9 cellular contexts compared by ENCODE assay signal in genomic region chr14:81211844-81212243, GRCh38. TPM values are rescaled to one million over a fixed set of nuclear protein-coding genes. Genes with fewer than 3 reads are reported as not detected.
DNase-seq lines count a peak whose midpoint lies in the region; ATAC-seq and TF ChIP-seq lines count a peak whose summit lies in the region.
"Had no signal": no experiment of that assay in that cellular context is flagged by ENCODE, and none has a peak within 500 bp of the region (broad histone marks: within the 10 kb centered on the region; RNA-seq: fewer than 3 reads in every experiment).

No MANE protein-coding gene starts in this region.

- no peak overlapping the region for H3K27ac Mint-ChIP-seq in nephron progenitor cell
- H3K27ac Mint-ChIP-seq: stimulated activated naive CD8-positive, alpha-beta T cell treated with anti-CD3 and anti-CD28 coated beads, Interleukin-15, Interleukin-2, amounts not matched to agents 100 ng/mL and 50 ng/mL, for 24 hours had no signal

- H3K27ac ChIP-seq in A673 (ENCODE audit: low read depth, low read length, poor library complexity, severe bottlenecking) (no peak overlapping the region), dorsolateral prefrontal cortex (peak overlapping the region in 5 of 59 donors; percentile 5 to 44 (median 18))

- H3K36me3 ChIP-seq in A673 (ENCODE audit: insufficient read depth, low read length, poor library complexity, severe bottlenecking) = peaks cover 42% of the 10 kb centered on the region

- no peaks in the 10 kb centered on the region for H3K9me3 ChIP-seq in A673 (ENCODE audit: low read depth, low read length, poor library complexity, severe bottlenecking)

- H3K4me1 Mint-ChIP-seq in nephron progenitor cell = peaks cover 33% of the 10 kb centered on the region

- CTCF ChIA-PET in A673 (lab: Charles Lee) = no interaction called here
- CTCF ChIA-PET in GM10248 (lab: Yijun Ruan, JAX) = interaction anchor here (0.9 to 2.5 kb wide), 10 partner anchors 8 to 257 kb away, joined by 3 to 9 read pairs (median 3); partner anchors contain the start of gene TSHR

- no TSS peak for BruUV-seq in A673 (replicated peaks; lab: Mats Ljungman, UMichigan)

- peaks cover 87% of the 10 kb centered on the region for H3K36me3 Mint-ChIP-seq in nephron progenitor cell (ENCODE audit: low read depth)

- TF ChIP-seq CTCF in A673 (conservative IDR thresholded peaks at IDR 0.05; ENCODE audit: low read depth, low read length) = peak; percentile 46
- TF ChIP-seq CTCF in GM10248 (IDR thresholded peaks at IDR 0.05; ENCODE audit: control extremely low read depth, extremely low read depth, low read depth, missing control alignments) = peak; percentile 43
- TF ChIP-seq CTCF in dorsolateral prefrontal cortex (IDR thresholded peaks at IDR 0.05 in 54 of 56, conservative IDR thresholded peaks at IDR 0.05 in 2 of 56; ENCODE audit: low read depth in 1 of 56, partially characterized antibody in 56 of 56) = peak in 54 of 56 donors; percentile 26 to 76 (median 56)
- peak; percentile 13 for TF ChIP-seq CTCF in nephron progenitor cell (IDR thresholded peaks at IDR 0.05)

- no peaks in the 10 kb centered on the region for H3K9me3 Mint-ChIP-seq in nephron progenitor cell
- H3K9me3 Mint-ChIP-seq: stimulated activated naive CD8-positive, alpha-beta T cell treated with anti-CD3 and anti-CD28 coated beads, Interleukin-15, Interleukin-2, amounts not matched to agents 100 ng/mL and 50 ng/mL, for 24 hours had no signal

- DNase-seq in A673 (ENCODE audit: low spot score) (peak; percentile 45), GM10248 (ENCODE audit: extremely low spot score) (no peak), OCI-M1 (lab: John Stamatoyannopoulos, UW) (peak; percentile 68), dorsolateral prefrontal cortex (peak in 4 of 10 donors; percentile 41 to 68 (median 52)), nephron progenitor cell (no peak), NCI-H345 treated with DMSO at 0.1 percent for 48 hours (lab: John Stamatoyannopoulos, UW; ENCODE audit: unreplicated experiment) (no peak), COLO829 (ENCODE audit: low spot score) (no peak)

- H3K27me3 ChIP-seq in A673 (replicated peaks; ENCODE audit: insufficient read depth, low read depth, low read length, poor library complexity) (no peaks in the 10 kb centered on the region), dorsolateral prefrontal cortex (no peaks in the 10 kb centered on the region)

- peak; percentile 75 for ATAC-seq in HG02798 (IDR thresholded peaks at IDR 0.05; ENCODE audit: poor library complexity, unreplicated experiment)

- no peak overlapping the region for H3K4me3 ChIP-seq in A673 (ENCODE audit: low read depth, low read length, poor library complexity, severe bottlenecking)
- H3K4me3 ChIP-seq in dorsolateral prefrontal cortex = no peak overlapping the region

- H3K4me3 Mint-ChIP-seq in nephron progenitor cell = no peak overlapping the region
- H3K4me3 Mint-ChIP-seq: stimulated activated naive CD8-positive, alpha-beta T cell treated with anti-CD3 and anti-CD28 coated beads, Interleukin-15, Interleukin-2, amounts not matched to agents 100 ng/mL and 50 ng/mL, for 24 hours had no signal

- peaks cover 9% of the 10 kb centered on the region for H3K4me1 ChIP-seq in A673 (ENCODE audit: insufficient read depth, low read length, poor library complexity, severe bottlenecking)

- intact Hi-C loops in A673 (cut with micrococcal nuclease; ENCODE audit: unreplicated experiment) (no loop called here), dorsolateral prefrontal cortex (cut with DNase I) (loop anchor here (2.0 to 5.0 kb wide), 2 partner anchors 215 to 255 kb away; no protein-coding TSS in a partner anchor)

- no peaks in the 10 kb centered on the region for H3K27me3 Mint-ChIP-seq in nephron progenitor cell (ENCODE audit: low read depth, poor library complexity)
- H3K27me3 Mint-ChIP-seq: stimulated activated naive CD8-positive, alpha-beta T cell treated with anti-CD3 and anti-CD28 coated beads, Interleukin-15, Interleukin-2, amounts not matched to agents 100 ng/mL and 50 ng/mL, for 24 hours had no signal

- POLR2A ChIA-PET in A673 (lab: Charles Lee; ENCODE audit: low non-redundant PET) = interaction anchor here (0.5 kb wide), 1 partner anchor 8 kb away, joined by 6 read pairs; no protein-coding TSS in a partner anchor
- POLR2A ChIA-PET in GM10248 (lab: Yijun Ruan, JAX) = no interaction called here

RNA-seq across cellular contexts. Expression of gene GTF2A1, which starts 8.9 kb away (rescaled TPM):
- total RNA-seq in A673 (2021) (52.3 and 54.3 TPM in 2 replicates), dorsolateral prefrontal cortex (10 to 100 TPM; 28.5 to 73.1 (median 53.1) TPM)

Comparison
In these comparisons a context has a peak if more than half of its experiments do, and no peak if none do; other contexts are left out.
1. DNase-seq: peak in A673 (single experiment) and OCI-M1 (single experiment); none in GM10248 (single experiment), nephron progenitor cell (single experiment), NCI-H345 treated with DMSO at 0.1 percent for 48 hours (single experiment) and COLO829 (single experiment).
2. Peak in every context shown above with its lines, with median percentiles within 50 percentile points of each other: CTCF ChIP-seq.